ENCODE assay signal across 12 cellular contexts in genomic region chr4:184989283-184989682, GRCh38. TPM values are rescaled to one million over a fixed set of nuclear protein-coding genes. Genes with fewer than 3 reads are reported as not detected.
A peak's percentile ranks its signal among the peaks of the same experiment; 100 is the strongest.
DNase-seq lines count a peak whose midpoint lies in the region; TF ChIP-seq lines count a peak whose summit lies in the region.
"Not testable (repeated sequence)": the region's sequence is repeated elsewhere in the genome, so short reads cannot be mapped to it uniquely, and the experiment has no call there.
"Had no signal": no experiment of that assay in that cellular context is flagged by ENCODE, and none has a peak within 500 bp of the region (broad histone marks: within the 10 kb centered on the region; RNA-seq: fewer than 3 reads in every experiment).

No MANE protein-coding gene starts in this region.

- TF ChIP-seq CTCF in nephron progenitor cell (IDR thresholded peaks at IDR 0.05); progenitor cell of endocrine pancreas (IDR thresholded peaks at IDR 0.05; ENCODE audit: unreplicated experiment); type B pancreatic cell (conservative IDR thresholded peaks at IDR 0.05): not testable (repeated sequence)

- not testable (repeated sequence) for H3K4me3 Mint-ChIP-seq in nephron progenitor cell; progenitor cell of endocrine pancreas (ENCODE audit: low read depth); type B pancreatic cell

- not testable (repeated sequence) for H3K36me3 Mint-ChIP-seq in nephron progenitor cell (ENCODE audit: low read depth); progenitor cell of endocrine pancreas (ENCODE audit: insufficient read depth); type B pancreatic cell

- peak overlapping the region; percentile 53 for H3K27ac Mint-ChIP-seq in nephron progenitor cell
- peak overlapping the region; percentile 53 for H3K27ac Mint-ChIP-seq in progenitor cell of endocrine pancreas
- peak overlapping the region; percentile 49 for H3K27ac Mint-ChIP-seq in type B pancreatic cell

- peak overlapping the region in 13 of 21 experiments; percentile 19 to 72 (median 55) for H3K27ac ChIP-seq in skin epidermis

- H3K9me3 Mint-ChIP-seq in nephron progenitor cell; progenitor cell of endocrine pancreas (ENCODE audit: low read depth); type B pancreatic cell: not testable (repeated sequence)

- peak overlapping the region in 2 of 7 experiments; percentile 11 to 25 for H3K4me3 ChIP-seq in skin epidermis

- peaks cover 11% of the 10 kb centered on the region for H3K27me3 Mint-ChIP-seq in nephron progenitor cell (ENCODE audit: low read depth, poor library complexity)
- not testable (repeated sequence) for H3K27me3 Mint-ChIP-seq in progenitor cell of endocrine pancreas, type B pancreatic cell

- DNase-seq in islet precursor cell, result peak; percentile 67
- DNase-seq in nephron progenitor cell; progenitor cell of endocrine pancreas (ENCODE audit: low spot score, unreplicated experiment); type B pancreatic cell (ENCODE audit: extremely low spot score, unreplicated experiment): not testable (repeated sequence)

- not testable (repeated sequence) for H3K4me1 Mint-ChIP-seq in nephron progenitor cell; progenitor cell of endocrine pancreas (ENCODE audit: low read depth); type B pancreatic cell (ENCODE audit: unreplicated experiment)

RNA-seq across cellular contexts. Expression of gene HELT, which starts 29.0 kb away (rescaled TPM):
- total RNA-seq in progenitor cell of endocrine pancreas (not detected in 2 replicates), type B pancreatic cell (ENCODE audit: low replicate concordance) (0.36 TPM in 1 of 2 replicates, not detected in the other)
- total RNA-seq: A673; CD4-positive, alpha-beta memory T cell; CD4-positive, CD25-positive, alpha-beta regulatory T cell; CD8-positive, alpha-beta memory T cell; Daoy; G401; GM12878 had no signal
